In genomic region chr6:30834643-30835042, GRCh38 we compare ENCODE assay signal across 1 cellular context.
TF ChIP-seq lines count a peak whose summit lies in the region.

No MANE protein-coding gene starts in this region.

TF ChIP-seq in K562, 482 proteins besides CTCF, POLR2A, EP300 and RAD21:
- no peak for TF ChIP-seq ZFP36 (IDR thresholded peaks at IDR 0.05; ENCODE audit: low read depth, low read length, partially characterized antibody)
- TF ChIP-seq DMBX1 (CRISPR knock-in tag; IDR thresholded peaks at IDR 0.05; ENCODE audit: borderline replicate concordance) = no peak
- TF ChIP-seq ZNF586 (CRISPR knock-in tag; conservative IDR thresholded peaks at IDR 0.05) = no peak
- no peak for TF ChIP-seq FOXM1 (IDR thresholded peaks at IDR 0.05; ENCODE audit: low read depth)
- TF ChIP-seq FOXM1 (CRISPR knock-in tag; IDR thresholded peaks at IDR 0.05; ENCODE audit: low read depth) = no peak
- TF ChIP-seq EWSR1 (IDR thresholded peaks at IDR 0.05; ENCODE audit: borderline replicate concordance, low read depth, partially characterized antibody) = no peak
- TF ChIP-seq MECOM (CRISPR knock-in tag; IDR thresholded peaks at IDR 0.05) = no peak
- TF ChIP-seq EP400 (IDR thresholded peaks at IDR 0.05) = no peak
